ENCODE assay signal across 8 cellular contexts in the genomic region with DNA sequence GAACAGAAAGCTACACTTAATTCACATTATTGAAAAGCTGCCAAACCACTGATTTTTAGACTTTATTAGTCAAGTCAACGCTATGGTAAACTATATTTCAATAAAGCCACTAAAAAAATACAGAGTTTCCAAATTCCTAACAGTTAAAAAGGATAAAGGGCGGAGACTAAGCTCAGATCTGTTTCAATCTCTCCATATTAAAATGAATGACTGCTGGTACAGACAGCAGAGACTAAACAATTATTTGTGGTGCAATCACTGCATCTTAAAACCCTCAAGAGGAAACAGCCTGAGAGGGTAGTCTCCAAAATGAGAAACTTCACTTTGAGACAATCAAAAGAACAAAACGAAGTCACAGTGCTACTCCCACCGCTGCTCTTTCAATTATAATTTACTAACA. TPM values are rescaled to one million over a fixed set of nuclear protein-coding genes. Genes with fewer than 3 reads are reported as not detected.
DNase-seq lines count a peak whose midpoint lies in the region; ATAC-seq and TF ChIP-seq lines count a peak whose summit lies in the region.

No MANE protein-coding gene starts in this region.

- DNase-seq in BE2C: no peak
- peak; percentile 8 for DNase-seq in central memory CD4-positive, alpha-beta T cell
- no peak for DNase-seq in NCI-H1048 (lab: John Stamatoyannopoulos, UW)
- no peak for DNase-seq in NCI-H748 treated with DMSO at 0.1 percent for 48 hours (lab: John Stamatoyannopoulos, UW)
- DNase-seq in stimulated activated CD8-positive, alpha-beta memory T cell treated with anti-CD3 and anti-CD28 coated beads, Interleukin-4, amount 100 ng/mL, for 48 hours: no peak

- no peaks in the 10 kb centered on the region for H3K27me3 ChIP-seq in BE2C
- H3K27me3 ChIP-seq in muscle layer of colon (ENCODE audit: control insufficient read depth in 1 of 2, insufficient read depth in 2 of 2, low read length in 2 of 2): no peaks in the 10 kb centered on the region

- ATAC-seq in activated CD4-positive, CD25-positive, alpha-beta regulatory T cell treated with anti-CD3 and anti-CD28 coated beads, Interleukin-2, amount 50 U/mL, for 24 hours: no peak

- H3K27ac ChIP-seq in KOPT-K1 (ENCODE audit: low read depth, low read length, poor library complexity, severe bottlenecking) (peak overlapping the region; percentile 97), muscle layer of colon (ENCODE audit: low read depth, low read length) (peak overlapping the region; percentile 89)

- no peak for TF ChIP-seq CTCF in BE2C (IDR thresholded peaks at IDR 0.05; ENCODE audit: low read depth, low read length)

- H3K4me1 ChIP-seq in BE2C (no peaks in the 10 kb centered on the region), muscle layer of colon (ENCODE audit: insufficient read depth, low read length) (peaks cover 38% of the 10 kb centered on the region)

- H3K9me3 ChIP-seq in BE2C: no peaks in the 10 kb centered on the region
- H3K9me3 ChIP-seq in KOPT-K1 (ENCODE audit: insufficient read depth, low read length, poor library complexity, severe bottlenecking): no peaks in the 10 kb centered on the region
- H3K9me3 ChIP-seq in muscle layer of colon (ENCODE audit: low read length): no peaks in the 10 kb centered on the region

- H3K36me3 ChIP-seq in BE2C (no peaks in the 10 kb centered on the region), KOPT-K1 (ENCODE audit: insufficient read depth, low read length) (no peaks in the 10 kb centered on the region), muscle layer of colon (ENCODE audit: insufficient read depth, low read length) (no peaks in the 10 kb centered on the region)

- H3K4me3 ChIP-seq in BE2C (ENCODE audit: low read depth, low read length) (peak overlapping the region; percentile 83), muscle layer of colon (ENCODE audit: low read depth in 1 of 2, low read length in 2 of 2) (peak overlapping the region; percentile 75 to 93)

- H3K9ac ChIP-seq in muscle layer of colon (ENCODE audit: low read length): peak overlapping the region; percentile 77

RNA-seq across cellular contexts. Expression of gene UBP1, which starts 1.3 kb away (rescaled TPM):
- 36.4 TPM for polyA plus RNA-seq in BE2C (2012; ENCODE audit: insufficient read depth, insufficient read length, low read depth)
